37 cellular contexts compared by ENCODE assay signal in genomic region chrX:27451324-27451723, GRCh38. TPM values are rescaled to one million over a fixed set of nuclear protein-coding genes. Genes with fewer than 3 reads are reported as not detected.
"Had no signal": no experiment of that assay in that cellular context is flagged by ENCODE, and none has a peak within 500 bp of the region (broad histone marks: within the 10 kb centered on the region; RNA-seq: fewer than 3 reads in every experiment).

No MANE protein-coding gene starts in this region.

- H3K27me3 ChIP-seq: MG63 had no signal

- DNase-seq: Karpas-422, Kasumi-1, MG63, MM.1S, MV-4-11, NCI-H1048, NCI-H1092, NCI-H1092 treated with DMSO at 0.1 percent for 48 hours, NCI-H1105, NCI-H1105 treated with DMSO at 0.1 percent for 48 hours, NCI-H1417, NCI-H1417 treated with DMSO at 0.1 percent for 48 hours, NCI-H1436, NCI-H1436 treated with DMSO at 0.1 percent for 48 hours, NCI-H146, NCI-H1694, NCI-H1694 treated with DMSO at 0.1 percent for 48 hours, NCI-H187, NCI-H187 treated with DMSO at 0.1 percent for 48 hours, NCI-H1930, NCI-H2029, NCI-H2029 treated with DMSO at 0.1 percent for 48 hours, NCI-H2081, NCI-H2081 treated with DMSO at 0.1 percent for 48 hours, NCI-H2107, NCI-H2171, NCI-H2171 treated with DMSO at 0.1 percent for 48 hours, NCI-H2227 treated with DMSO at 0.1 percent for 48 hours, NCI-H226, NCI-H345, NCI-H446, NCI-H446 treated with DMSO at 0.1 percent for 48 hours, NCI-H510A, NCI-H510A treated with DMSO at 0.1 percent for 48 hours had no signal

- H3K9me3 ChIP-seq: MG63 had no signal

- H3K4me3 ChIP-seq: MG63 had no signal

- H3K36me3 ChIP-seq: MG63 had no signal

RNA-seq across cellular contexts. Expression of gene PPP4R3C, which starts 11.8 kb away (rescaled TPM):
- total RNA-seq: LHCN-M2, MCF 10A, NCI-H460 had no signal
